Comparison of ENCODE assay signal across 18 cellular contexts in genomic region chr5:58314356-58315045, GRCh38.
DNase-seq lines count a peak whose midpoint lies in the region; ATAC-seq, FAIRE-seq and TF ChIP-seq lines count a peak whose summit lies in the region.
"Had no signal": no experiment of that assay in that cellular context is flagged by ENCODE, and none has a peak within 500 bp of the region (broad histone marks: within the 10 kb centered on the region; RNA-seq: fewer than 3 reads in every experiment).

No MANE protein-coding gene starts in this region.

- no peak; a peak in 1 of 5 replicates for TF ChIP-seq RAD21 in A549 (conservative IDR thresholded peaks at IDR 0.05 in 1 of 2, IDR thresholded peaks at IDR 0.05 in 1 of 2)

- H3K4me1 ChIP-seq in A549 (peaks cover 14% of the 10 kb centered on the region), left lung (no peaks in the 10 kb centered on the region), neural progenitor cell (no peaks in the 10 kb centered on the region)

- no peaks in the 10 kb centered on the region for H3K36me3 Mint-ChIP-seq in neural progenitor cell

- CTCF ChIA-PET in A549 (lab: Yijun Ruan, JAX), result interaction anchor here (1.0 kb wide), 2 partner anchors 8 to 146 kb away, joined by 3 read pairs; no protein-coding TSS in a partner anchor

- no peak overlapping the region for H3K4me2 ChIP-seq in A549
- no peak overlapping the region for H3K4me2 ChIP-seq in neural progenitor cell
- H3K4me2 ChIP-seq: hepatocyte had no signal

- H2AFZ ChIP-seq in neural progenitor cell (replicated peaks), result no peak overlapping the region
- H2AFZ ChIP-seq: hepatocyte had no signal

- H3K4me1 Mint-ChIP-seq in neural progenitor cell, result no peaks in the 10 kb centered on the region

- H3K4me3 ChIP-seq in A549 (no peak overlapping the region), left lung (no peak overlapping the region), neural progenitor cell (no peak overlapping the region)
- H3K4me3 ChIP-seq: hepatocyte had no signal

- ATAC-seq in A549 (no peak), left lung (peak; percentile 82), GM21619 (IDR thresholded peaks at IDR 0.05; ENCODE audit: unreplicated experiment) (no peak)

- no peaks in the 10 kb centered on the region for H3K27me3 Mint-ChIP-seq in neural progenitor cell (ENCODE audit: insufficient read depth, low read depth)

- intact Hi-C loops in left lung (cut with DNase I), result no loop called here

- H4K20me1 ChIP-seq in neural progenitor cell (ENCODE audit: low read depth), result no peaks in the 10 kb centered on the region

- POLR2A ChIA-PET in A549 (lab: Yijun Ruan, JAX), result no interaction called here

- H3K27ac ChIP-seq in A549, result peak overlapping the region in 1 of 2 experiments; percentile 41; a peak in 3 of 6 replicates
- H3K27ac ChIP-seq in left lung, result no peak overlapping the region
- H3K27ac ChIP-seq in neural progenitor cell, result no peak overlapping the region
- H3K27ac ChIP-seq: hepatocyte had no signal

- DNase-seq in A549 (ENCODE audit: low read depth in 1 of 2, low spot score in 1 of 2) (peak in 1 of 2 experiments; percentile 21), NCI-H460 (ENCODE audit: extremely low read depth, low read depth) (peak; percentile 43), astrocyte of the hippocampus (ENCODE audit: low read depth, low spot score) (peak; percentile 33), left lung (no peak), neural progenitor cell (ENCODE audit: low spot score) (no peak), MV-4-11 (lab: John Stamatoyannopoulos, UW) (no peak), NCI-H2029 (lab: John Stamatoyannopoulos, UW) (no peak)
- DNase-seq: ACHN; activated CD8-positive, alpha-beta memory T cell treated with anti-CD3 and anti-CD28 coated beads for 24 hours; caudate nucleus; DND-41; effector memory CD4-positive, alpha-beta T cell; NCI-H2081; NCI-H526; RPMI8226 had no signal

- H3F3A ChIP-seq in neural progenitor cell (ENCODE audit: low read depth), result no peaks in the 10 kb centered on the region

- TF ChIP-seq EP300 in A549 (IDR thresholded peaks at IDR 0.05), result no peak

- WGBS in A549 (ENCODE audit: missing lambda C conversion rate), result 84% methylated on average over 3 of the region's 3 CpGs

- no peak overlapping the region for H3K27ac Mint-ChIP-seq in neural progenitor cell
- H3K27ac Mint-ChIP-seq: activated T-helper 1 cell treated with anti-CD3 and anti-CD28 coated beads, Interleukin-12 subunit alpha, Interleukin-12 subunit beta, Interleukin-2, Interleukin-4 antibody, amounts not matched to agents 30 ng/mL and 10 ng/mL and 1 ng/mL, durations not matched to agents 14 hours and 24 hours and 36 hours had no signal

- no peaks in the 10 kb centered on the region for H3K79me2 ChIP-seq in neural progenitor cell (ENCODE audit: low read depth)
- H3K79me2 ChIP-seq: hepatocyte had no signal

- H3K4me3 Mint-ChIP-seq in neural progenitor cell, result no peak overlapping the region
- H3K4me3 Mint-ChIP-seq: activated T-helper 1 cell treated with anti-CD3 and anti-CD28 coated beads, Interleukin-12 subunit alpha, Interleukin-12 subunit beta, Interleukin-2, Interleukin-4 antibody, amounts not matched to agents 30 ng/mL and 10 ng/mL and 1 ng/mL, durations not matched to agents 14 hours and 24 hours and 36 hours had no signal

- H3K9me3 Mint-ChIP-seq in neural progenitor cell, result no peaks in the 10 kb centered on the region
- H3K9me3 Mint-ChIP-seq: activated T-helper 1 cell treated with anti-CD3 and anti-CD28 coated beads, Interleukin-12 subunit alpha, Interleukin-12 subunit beta, Interleukin-2, Interleukin-4 antibody, amounts not matched to agents 30 ng/mL and 10 ng/mL and 1 ng/mL, durations not matched to agents 14 hours and 24 hours and 36 hours had no signal

- TF ChIP-seq CTCF in A549 (IDR thresholded peaks at IDR 0.05) (no peak), left lung (IDR thresholded peaks at IDR 0.05) (no peak), neural progenitor cell (IDR thresholded peaks at IDR 0.05) (no peak)

- H3K27me3 ChIP-seq in left lung, result no peaks in the 10 kb centered on the region
- no peaks in the 10 kb centered on the region for H3K27me3 ChIP-seq in neural progenitor cell
- H3K27me3 ChIP-seq: hepatocyte had no signal

- no peak for TF ChIP-seq POLR2A in A549 (IDR thresholded peaks at IDR 0.05; ENCODE audit: low read length)

- FAIRE-seq in A549 (lab: Jason Lieb, UNC), result no peak

- H3K9me3 ChIP-seq in A549, result no peaks in the 10 kb centered on the region
- no peaks in the 10 kb centered on the region for H3K9me3 ChIP-seq in left lung
- no peaks in the 10 kb centered on the region for H3K9me3 ChIP-seq in neural progenitor cell (ENCODE audit: low read depth)

- H3K9ac ChIP-seq in neural progenitor cell, result no peak overlapping the region

- H3K36me3 ChIP-seq in left lung (no peaks in the 10 kb centered on the region), neural progenitor cell (no peaks in the 10 kb centered on the region)

TF ChIP-seq in A549, 52 proteins besides CTCF, POLR2A, EP300 and RAD21:
- no peak for TF ChIP-seq MYC (IDR thresholded peaks at IDR 0.05; ENCODE audit: borderline replicate concordance, low read length)
- 0 out of 2 replicates have a peak, but pooled peaks have one; percentile 14 for TF ChIP-seq HES2 (IDR thresholded peaks at IDR 0.05)
- TF ChIP-seq FOSL2 (IDR thresholded peaks at IDR 0.05), result no peak
- TF ChIP-seq FOSL2 (CRISPR knock-in tag; IDR thresholded peaks at IDR 0.05), result peak; percentile 62
- TF ChIP-seq JUNB (IDR thresholded peaks at IDR 0.05), result peak; percentile 42; the same call in 1 of the 2 replicates

Comparison
In these comparisons a context has a peak if more than half of its experiments do, and no peak if none do; other contexts are left out.
1. DNase-seq: peak in NCI-H460 (single experiment) and astrocyte of the hippocampus (single experiment); none in left lung (0 of 2), neural progenitor cell (single experiment), MV-4-11 (single experiment) and NCI-H2029 (single experiment).